Comparison of ENCODE assay signal across 6 cellular contexts in genomic region chr9:137077758-137078693, GRCh38. TPM values are rescaled to one million over a fixed set of nuclear protein-coding genes. Genes with fewer than 3 reads are reported as not detected.
DNase-seq lines count a peak whose midpoint lies in the region; ATAC-seq and TF ChIP-seq lines count a peak whose summit lies in the region.

No MANE protein-coding gene starts in this region.

- H3K4me3 ChIP-seq in Karpas-422 (ENCODE audit: low read length) (peak overlapping the region; percentile 81), choroid plexus epithelial cell (ENCODE audit: low read depth, low read length) (peak overlapping the region; percentile 74), parathyroid adenoma (ENCODE audit: low read depth, low read length) (peak overlapping the region; percentile 49)

- H3K27ac ChIP-seq in Karpas-422 (ENCODE audit: low read length), result no peak overlapping the region
- H3K27ac ChIP-seq in parathyroid adenoma, result no peak overlapping the region

- H4K20me1 ChIP-seq in Karpas-422 (ENCODE audit: insufficient read depth, low read depth, low read length), result peaks cover 4% of the 10 kb centered on the region; the same call in 1 of the 2 replicates

- H3K9me2 ChIP-seq in Karpas-422 (replicated peaks; ENCODE audit: insufficient read depth, low read length), result no peaks in the 10 kb centered on the region

- peak overlapping the region; percentile 50; the same call in 1 of the 2 replicates for H2AFZ ChIP-seq in Karpas-422 (ENCODE audit: low read length)
- H2AFZ ChIP-seq in parathyroid adenoma, result no peak overlapping the region

- DNase-seq in GM13976 (ENCODE audit: low spot score), result peak; percentile 54
- DNase-seq in Karpas-422, result peak; percentile 65
- DNase-seq in choroid plexus epithelial cell (ENCODE audit: low read depth), result peak; percentile 11
- DNase-seq in NCI-H82 (lab: John Stamatoyannopoulos, UW), result no peak

- no peaks in the 10 kb centered on the region for H3K27me3 ChIP-seq in Karpas-422 (ENCODE audit: low read length)
- H3K27me3 ChIP-seq in parathyroid adenoma (ENCODE audit: control insufficient read depth, insufficient read depth, low read length), result no peaks in the 10 kb centered on the region

- no peaks in the 10 kb centered on the region for H3K36me3 ChIP-seq in Karpas-422 (ENCODE audit: insufficient read depth, low read length)
- H3K36me3 ChIP-seq in parathyroid adenoma (ENCODE audit: control insufficient read depth, insufficient read depth, low read length), result no peaks in the 10 kb centered on the region

- ATAC-seq in GM18861 (IDR thresholded peaks at IDR 0.05; ENCODE audit: unreplicated experiment), result no peak

- H3K79me2 ChIP-seq in Karpas-422 (ENCODE audit: low read length), result no peaks in the 10 kb centered on the region
- no peaks in the 10 kb centered on the region for H3K79me2 ChIP-seq in parathyroid adenoma

- H3K9me3 ChIP-seq in Karpas-422 (ENCODE audit: low read length) (no peaks in the 10 kb centered on the region), parathyroid adenoma (ENCODE audit: control insufficient read depth, low read length) (no peaks in the 10 kb centered on the region)

- H3K4me2 ChIP-seq in Karpas-422 (ENCODE audit: low read depth, low read length, poor library complexity, severe bottlenecking) (peak overlapping the region; percentile 85), parathyroid adenoma (ENCODE audit: low read length) (peak overlapping the region; percentile 79)

- TF ChIP-seq CTCF in GM13976 (IDR thresholded peaks at IDR 0.05; ENCODE audit: borderline replicate concordance, control extremely low read depth, extremely low read depth, insufficient read depth, missing control alignments) (no peak), choroid plexus epithelial cell (conservative IDR thresholded peaks at IDR 0.05; ENCODE audit: low read depth, low read length) (no peak), parathyroid adenoma (IDR thresholded peaks at IDR 0.05) (no peak)

- H3K9ac ChIP-seq in Karpas-422 (ENCODE audit: low read length), result peak overlapping the region; percentile 82
- peak overlapping the region; percentile 37 for H3K9ac ChIP-seq in parathyroid adenoma

- H3K4me1 ChIP-seq in Karpas-422 (ENCODE audit: low read length), result peaks cover 37% of the 10 kb centered on the region
- H3K4me1 ChIP-seq in parathyroid adenoma, result no peaks in the 10 kb centered on the region

- in situ Hi-C loops in GM13976 (cut with MboI; ENCODE audit: low sequenced_read_pairs, unreplicated experiment), result no loop called here

RNA-seq across cellular contexts. Expression of gene UAP1L1, which starts 0.7 kb away (rescaled TPM):
- 15.1 and 26.2 TPM in 2 replicates for total RNA-seq in Karpas-422 (2014; rRNA removed; shearing (Covaris generic); ENCODE audit: low replicate concordance)

RNA-seq across cellular contexts. Expression of gene SAPCD2, which starts 7.7 kb away (rescaled TPM):
- 18.6 and 53.2 TPM in 2 replicates for total RNA-seq in Karpas-422 (2014; rRNA removed; shearing (Covaris generic); ENCODE audit: low replicate concordance)

RNA-seq across cellular contexts. Expression of gene MAN1B1, which starts 8.8 kb away (rescaled TPM):
- 28.9 and 58.1 TPM in 2 replicates for total RNA-seq in Karpas-422 (2014; rRNA removed; shearing (Covaris generic); ENCODE audit: low replicate concordance)

RNA-seq across cellular contexts. Expression of gene ENTPD2, which starts 24.2 kb away (rescaled TPM):
- total RNA-seq in Karpas-422 (2014; rRNA removed; shearing (Covaris generic); ENCODE audit: low replicate concordance), result not detected in 2 replicates

RNA-seq across cellular contexts. Expression of gene NPDC1, which starts 32.0 kb away (rescaled TPM):
- not detected in 2 replicates for total RNA-seq in Karpas-422 (2014; rRNA removed; shearing (Covaris generic); ENCODE audit: low replicate concordance)
